ENCODE assay signal across 11 cellular contexts in the genomic region with DNA sequence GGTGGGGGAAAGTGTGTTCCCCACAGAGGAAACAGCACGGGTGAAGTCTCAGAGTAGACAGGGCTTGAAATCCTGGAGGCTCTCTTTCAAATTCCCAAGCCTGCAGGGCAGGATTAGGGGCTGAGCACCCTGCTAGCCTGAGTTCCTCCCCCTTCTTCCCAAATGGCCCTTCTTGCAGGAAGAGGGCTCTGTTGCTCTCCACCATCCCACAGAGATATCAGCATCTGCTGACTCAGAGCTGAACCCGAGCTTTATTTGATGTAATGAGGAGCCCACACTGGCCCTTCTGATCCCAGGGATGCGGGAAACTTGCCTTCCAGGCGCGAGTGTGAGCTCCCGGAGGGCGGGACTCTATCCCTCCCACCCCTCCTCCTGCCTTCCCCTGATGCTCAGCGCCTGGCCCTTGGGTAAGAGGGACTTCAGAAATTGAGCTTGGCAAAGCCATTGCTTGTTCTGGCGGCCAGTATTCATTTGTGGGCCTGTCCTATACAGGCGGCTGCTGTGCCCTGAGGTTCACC. TPM values are rescaled to one million over a fixed set of nuclear protein-coding genes. Genes with fewer than 3 reads are reported as not detected.
A peak's percentile ranks its signal among the peaks of the same experiment; 100 is the strongest.
DNase-seq lines count a peak whose midpoint lies in the region; ATAC-seq and TF ChIP-seq lines count a peak whose summit lies in the region.
"Had no signal": no experiment of that assay in that cellular context is flagged by ENCODE, and none has a peak within 500 bp of the region (broad histone marks: within the 10 kb centered on the region; RNA-seq: fewer than 3 reads in every experiment).

No MANE protein-coding gene starts in this region.

- no peaks in the 10 kb centered on the region for H3K36me3 ChIP-seq in gastrocnemius medialis
- H3K36me3 ChIP-seq: lower lobe of right lung had no signal

- no peak for TF ChIP-seq CTCF in AG10803 (conservative IDR thresholded peaks at IDR 0.05; ENCODE audit: low read length)
- no peak for TF ChIP-seq CTCF in gastrocnemius medialis (IDR thresholded peaks at IDR 0.05 in 4 of 5, conservative IDR thresholded peaks at IDR 0.05 in 1 of 5)

- no peak overlapping the region for H3K4me3 Mint-ChIP-seq in activated T-cell treated with anti-CD3 and anti-CD28 coated beads, Interleukin-2, amount 50 U/mL, for 24 hours

- no peaks in the 10 kb centered on the region for H3K9me3 Mint-ChIP-seq in activated T-cell treated with anti-CD3 and anti-CD28 coated beads, Interleukin-2, amount 50 U/mL, for 24 hours

- intact Hi-C loops in gastrocnemius medialis (cut with DNase I; ENCODE audit: low total_unique reads): no loop called here

- TF ChIP-seq POLR2A in gastrocnemius medialis (IDR thresholded peaks at IDR 0.05): no peak

- peaks cover 0 to 3% of the 10 kb centered on the region in 2 donors for H3K4me1 ChIP-seq in gastrocnemius medialis
- H3K4me1 ChIP-seq: lower lobe of right lung had no signal

- H3K4me3 ChIP-seq in AG10803 (ENCODE audit: low read length) (no peak overlapping the region), gastrocnemius medialis (no peak overlapping the region)
- H3K4me3 ChIP-seq: lower lobe of right lung had no signal

- no peaks in the 10 kb centered on the region for H3K36me3 Mint-ChIP-seq in activated T-cell treated with anti-CD3 and anti-CD28 coated beads, Interleukin-2, amount 50 U/mL, for 24 hours (ENCODE audit: low read depth)

- DNase-seq in AG10803 (ENCODE audit: low read depth): peak; percentile 30
- peak; percentile 53 for DNase-seq in LHCN-M2 (ENCODE audit: low read depth)
- peak; percentile 91 for DNase-seq in brain pericyte (ENCODE audit: low read depth, low spot score)
- peak; percentile 24 for DNase-seq in medulla oblongata (ENCODE audit: extremely low spot score)
- DNase-seq in T-helper 2 cell: no peak
- no peak for DNase-seq in gastrocnemius medialis
- no peak for DNase-seq in activated T-cell treated with anti-CD3 and anti-CD28 coated beads, Interleukin-2, amount 50 U/mL, for 24 hours
- DNase-seq: lower lobe of right lung; stimulated activated CD4-positive, alpha-beta T cell treated with anti-CD3 and anti-CD28 coated beads, Interleukin-4, amount 100 ng/mL, for 4 hours had no signal

- H3K27me3 ChIP-seq in gastrocnemius medialis: no peaks in the 10 kb centered on the region

- ATAC-seq in gastrocnemius medialis: no peak
- ATAC-seq in activated CD4-positive, CD25-positive, alpha-beta regulatory T cell treated with anti-CD3 and anti-CD28 coated beads, Interleukin-2, amount 50 U/mL, for 24 hours: no peak
- ATAC-seq: lower lobe of right lung had no signal

- H3K27me3 Mint-ChIP-seq in activated T-cell treated with anti-CD3 and anti-CD28 coated beads, Interleukin-2, amount 50 U/mL, for 24 hours: peaks cover 20% of the 10 kb centered on the region

- H3K27ac ChIP-seq in gastrocnemius medialis: no peak overlapping the region
- H3K27ac ChIP-seq: lower lobe of right lung had no signal

- H3K4me1 Mint-ChIP-seq in activated T-cell treated with anti-CD3 and anti-CD28 coated beads, Interleukin-2, amount 50 U/mL, for 24 hours (ENCODE audit: low read depth): no peaks in the 10 kb centered on the region

- in situ Hi-C loops in gastrocnemius medialis (cut with MboI; ENCODE audit: low sequenced_read_pairs in 4 of 4): no loop called here

- no peaks in the 10 kb centered on the region for H3K9me3 ChIP-seq in gastrocnemius medialis
- H3K9me3 ChIP-seq: lower lobe of right lung had no signal

- no peak overlapping the region for H3K27ac Mint-ChIP-seq in activated T-cell treated with anti-CD3 and anti-CD28 coated beads, Interleukin-2, amount 50 U/mL, for 24 hours

RNA-seq across cellular contexts. Expression of a gene that starts 1.4 kb away (rescaled TPM):
- total RNA-seq in LHCN-M2 (2014; rRNA removed) (0.06 TPM in 1 of 2 replicates, not detected in the other), gastrocnemius medialis (not detected)
- polyA plus RNA-seq in LHCN-M2 (2012): 0.02 TPM
- total RNA-seq: activated CD8-positive, alpha-beta memory T cell treated with anti-CD3 and anti-CD28 coated beads for 36 hours; lower lobe of right lung had no signal

RNA-seq across cellular contexts. Expression of a gene that starts 30.5 kb away (rescaled TPM):
- total RNA-seq in LHCN-M2 (2014; rRNA removed) (0.13 and 0.34 TPM in 2 replicates), gastrocnemius medialis (10 to 100 TPM in 3 of 4 donors, 1 to 10 TPM in 1; 5.9 to 29.4 (median 25.9) TPM)
- 0.18 TPM for polyA plus RNA-seq in LHCN-M2 (2012)
- total RNA-seq: activated CD8-positive, alpha-beta memory T cell treated with anti-CD3 and anti-CD28 coated beads for 36 hours had no signal

RNA-seq across cellular contexts. Expression of a gene that starts 32.2 kb away (rescaled TPM):
- total RNA-seq in LHCN-M2 (2014; rRNA removed) (not detected in 2 replicates), gastrocnemius medialis (not detected)
- not detected for polyA plus RNA-seq in LHCN-M2 (2012)
- total RNA-seq: activated CD8-positive, alpha-beta memory T cell treated with anti-CD3 and anti-CD28 coated beads for 36 hours had no signal

Comparison
In these comparisons a context has a peak if more than half of its experiments do, and no peak if none do; other contexts are left out.
1. DNase-seq: peak in AG10803 (single experiment), LHCN-M2 (single experiment), brain pericyte (single experiment) and medulla oblongata (single experiment); none in T-helper 2 cell (0 of 5), gastrocnemius medialis (0 of 2) and activated T-cell treated with anti-CD3 and anti-CD28 coated beads, Interleukin-2, amount 50 U/mL, for 24 hours (single experiment).